Comparison of ENCODE assay signal across 2 cellular contexts in genomic region chr3:33389908-33390307, GRCh38.
TF ChIP-seq lines count a peak whose summit lies in the region.

No MANE protein-coding gene starts in this region.

TF ChIP-seq in IMR-90, 13 proteins besides CTCF, POLR2A, EP300 and RAD21:
- no peak for TF ChIP-seq ELK1 (IDR thresholded peaks at IDR 0.05; ENCODE audit: borderline replicate concordance, low read depth, low read length)
- no peak for TF ChIP-seq RCOR1 (IDR thresholded peaks at IDR 0.05; ENCODE audit: insufficient replicate concordance, low read length)
- TF ChIP-seq BHLHE40 (IDR thresholded peaks at IDR 0.05; ENCODE audit: low read depth, low read length) = no peak

TF ChIP-seq in GM12891, 5 proteins besides CTCF, POLR2A, EP300 and RAD21 (continued from another document):
- TF ChIP-seq PAX5 (IDR thresholded peaks at IDR 0.05; ENCODE audit: insufficient read depth, low read length, severe bottlenecking) (no peak), SPI1 (IDR thresholded peaks at IDR 0.05; ENCODE audit: low read depth, low read length) (no peak), POLR2AphosphoS5 (IDR thresholded peaks at IDR 0.05; ENCODE audit: low read depth, low read length) (no peak)
